ENCODE assay signal across 1 cellular context in the genomic region with DNA sequence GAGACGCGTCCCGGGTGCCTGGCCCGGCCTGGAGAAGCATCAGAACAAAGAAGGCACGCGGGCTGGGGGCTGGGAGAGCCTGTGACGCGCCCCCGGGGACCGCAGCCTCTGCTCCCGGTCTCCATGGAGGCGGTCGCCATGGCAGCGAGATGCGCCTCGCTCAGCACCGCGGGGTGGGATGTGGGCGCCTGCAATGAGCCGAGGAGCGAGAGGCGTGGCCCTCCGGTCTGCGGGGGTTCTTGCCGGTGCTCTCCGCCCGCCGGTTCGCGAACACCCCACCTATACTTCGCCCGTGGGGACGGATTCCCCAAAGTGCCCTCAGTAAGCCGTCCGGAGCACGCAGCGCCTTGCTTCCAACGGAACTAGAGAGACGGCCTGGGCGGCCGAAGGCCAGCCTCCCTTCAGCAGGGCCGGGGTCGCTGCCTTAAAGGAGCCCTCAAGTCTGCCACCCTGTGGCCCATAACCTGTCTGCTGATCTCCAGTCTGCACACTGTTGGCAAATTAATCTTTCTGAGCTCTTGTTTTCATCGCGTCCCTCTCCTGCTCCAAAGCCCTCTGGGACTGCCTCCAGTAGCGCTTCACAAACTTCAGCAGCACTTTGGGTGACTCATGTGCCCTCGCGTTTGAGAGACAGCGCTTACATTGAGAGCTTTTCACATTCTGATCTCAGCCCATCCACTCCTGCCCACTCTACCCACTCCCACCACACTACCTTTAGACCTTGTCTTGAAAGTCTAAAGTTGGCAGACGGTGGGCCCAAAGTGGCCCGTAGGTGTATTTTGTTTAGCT.
TF ChIP-seq lines count a peak whose summit lies in the region.

No MANE protein-coding gene starts in this region.

TF ChIP-seq in K562, 482 proteins besides CTCF, POLR2A, EP300 and RAD21 (continued from another document and continues in another):
- TF ChIP-seq, protein P1, sequence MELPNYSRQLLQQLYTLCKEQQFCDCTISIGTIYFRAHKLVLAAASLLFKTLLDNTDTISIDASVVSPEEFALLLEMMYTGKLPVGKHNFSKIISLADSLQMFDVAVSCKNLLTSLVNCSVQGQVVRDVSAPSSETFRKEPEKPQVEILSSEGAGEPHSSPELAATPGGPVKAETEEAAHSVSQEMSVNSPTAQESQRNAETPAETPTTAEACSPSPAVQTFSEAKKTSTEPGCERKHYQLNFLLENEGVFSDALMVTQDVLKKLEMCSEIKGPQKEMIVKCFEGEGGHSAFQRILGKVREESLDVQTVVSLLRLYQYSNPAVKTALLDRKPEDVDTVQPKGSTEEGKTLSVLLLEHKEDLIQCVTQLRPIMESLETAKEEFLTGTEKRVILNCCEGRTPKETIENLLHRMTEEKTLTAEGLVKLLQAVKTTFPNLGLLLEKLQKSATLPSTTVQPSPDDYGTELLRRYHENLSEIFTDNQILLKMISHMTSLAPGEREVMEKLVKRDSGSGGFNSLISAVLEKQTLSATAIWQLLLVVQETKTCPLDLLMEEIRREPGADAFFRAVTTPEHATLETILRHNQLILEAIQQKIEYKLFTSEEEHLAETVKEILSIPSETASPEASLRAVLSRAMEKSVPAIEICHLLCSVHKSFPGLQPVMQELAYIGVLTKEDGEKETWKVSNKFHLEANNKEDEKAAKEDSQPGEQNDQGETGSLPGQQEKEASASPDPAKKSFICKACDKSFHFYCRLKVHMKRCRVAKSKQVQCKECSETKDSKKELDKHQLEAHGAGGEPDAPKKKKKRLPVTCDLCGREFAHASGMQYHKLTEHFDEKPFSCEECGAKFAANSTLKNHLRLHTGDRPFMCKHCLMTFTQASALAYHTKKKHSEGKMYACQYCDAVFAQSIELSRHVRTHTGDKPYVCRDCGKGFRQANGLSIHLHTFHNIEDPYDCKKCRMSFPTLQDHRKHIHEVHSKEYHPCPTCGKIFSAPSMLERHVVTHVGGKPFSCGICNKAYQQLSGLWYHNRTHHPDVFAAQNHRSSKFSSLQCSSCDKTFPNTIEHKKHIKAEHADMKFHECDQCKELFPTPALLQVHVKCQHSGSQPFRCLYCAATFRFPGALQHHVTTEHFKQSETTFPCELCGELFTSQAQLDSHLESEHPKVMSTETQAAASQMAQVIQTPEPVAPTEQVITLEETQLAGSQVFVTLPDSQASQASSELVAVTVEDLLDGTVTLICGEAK (IDR thresholded peaks at IDR 0.05), result peak; percentile 35; the same call in 1 of the 2 replicates
- TF ChIP-seq, protein P1 (CRISPR knock-in tag; IDR thresholded peaks at IDR 0.05), result no peak
- no peak for TF ChIP-seq DIDO1 (tag; IDR thresholded peaks at IDR 0.05; ENCODE audit: low read depth)
- peak; percentile 90 for TF ChIP-seq RBM22 (IDR thresholded peaks at IDR 0.05; ENCODE audit: low read depth, low read length, poor library complexity, severe bottlenecking)
- peak in 1 of 2 experiments; percentile 2; a peak in 1 of 4 replicates for TF ChIP-seq TEAD1 (CRISPR knock-in tag; IDR thresholded peaks at IDR 0.05)
- peak in 1 of 2 experiments; percentile 85; a peak in 2 of 4 replicates for TF ChIP-seq CSDE1 (IDR thresholded peaks at IDR 0.05)
- TF ChIP-seq ZNF766 (CRISPR knock-in tag; conservative IDR thresholded peaks at IDR 0.05), result no peak
- TF ChIP-seq MXI1 (IDR thresholded peaks at IDR 0.05; ENCODE audit: low read depth, low read length), result peak; percentile 72; the same call in 1 of the 2 replicates
- peak; percentile 74 for TF ChIP-seq CTBP1 (IDR thresholded peaks at IDR 0.05; ENCODE audit: borderline replicate concordance)
- TF ChIP-seq LCOR (CRISPR knock-in tag; IDR thresholded peaks at IDR 0.05), result 0 out of 2 replicates have a peak, but pooled peaks have one; percentile 44
- TF ChIP-seq, protein P2, sequence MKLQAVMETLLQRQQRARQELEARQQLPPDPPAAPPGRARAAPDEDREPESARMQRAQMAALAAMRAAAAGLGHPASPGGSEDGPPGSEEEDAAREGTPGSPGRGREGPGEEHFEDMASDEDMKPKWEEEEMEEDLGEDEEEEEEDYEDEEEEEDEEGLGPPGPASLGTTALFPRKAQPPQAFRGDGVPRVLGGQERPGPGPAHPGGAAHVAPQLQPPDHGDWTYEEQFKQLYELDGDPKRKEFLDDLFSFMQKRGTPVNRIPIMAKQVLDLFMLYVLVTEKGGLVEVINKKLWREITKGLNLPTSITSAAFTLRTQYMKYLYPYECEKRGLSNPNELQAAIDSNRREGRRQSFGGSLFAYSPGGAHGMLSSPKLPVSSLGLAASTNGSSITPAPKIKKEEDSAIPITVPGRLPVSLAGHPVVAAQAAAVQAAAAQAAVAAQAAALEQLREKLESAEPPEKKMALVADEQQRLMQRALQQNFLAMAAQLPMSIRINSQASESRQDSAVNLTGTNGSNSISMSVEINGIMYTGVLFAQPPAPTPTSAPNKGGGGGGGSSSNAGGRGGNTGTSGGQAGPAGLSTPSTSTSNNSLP (IDR thresholded peaks at IDR 0.05; ENCODE audit: borderline replicate concordance, low read depth, low read length), result no peak
- TF ChIP-seq ZNF12 (CRISPR knock-in tag; IDR thresholded peaks at IDR 0.05), result 0 out of 2 replicates have a peak, but pooled peaks have one; percentile 26
- 0 out of 2 replicates have a peak, but pooled peaks have one; percentile 1 for TF ChIP-seq EP400 (IDR thresholded peaks at IDR 0.05)
- TF ChIP-seq, protein P3, sequence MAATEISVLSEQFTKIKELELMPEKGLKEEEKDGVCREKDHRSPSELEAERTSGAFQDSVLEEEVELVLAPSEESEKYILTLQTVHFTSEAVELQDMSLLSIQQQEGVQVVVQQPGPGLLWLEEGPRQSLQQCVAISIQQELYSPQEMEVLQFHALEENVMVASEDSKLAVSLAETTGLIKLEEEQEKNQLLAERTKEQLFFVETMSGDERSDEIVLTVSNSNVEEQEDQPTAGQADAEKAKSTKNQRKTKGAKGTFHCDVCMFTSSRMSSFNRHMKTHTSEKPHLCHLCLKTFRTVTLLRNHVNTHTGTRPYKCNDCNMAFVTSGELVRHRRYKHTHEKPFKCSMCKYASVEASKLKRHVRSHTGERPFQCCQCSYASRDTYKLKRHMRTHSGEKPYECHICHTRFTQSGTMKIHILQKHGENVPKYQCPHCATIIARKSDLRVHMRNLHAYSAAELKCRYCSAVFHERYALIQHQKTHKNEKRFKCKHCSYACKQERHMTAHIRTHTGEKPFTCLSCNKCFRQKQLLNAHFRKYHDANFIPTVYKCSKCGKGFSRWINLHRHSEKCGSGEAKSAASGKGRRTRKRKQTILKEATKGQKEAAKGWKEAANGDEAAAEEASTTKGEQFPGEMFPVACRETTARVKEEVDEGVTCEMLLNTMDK (IDR thresholded peaks at IDR 0.05; ENCODE audit: borderline replicate concordance, insufficient read depth, low read depth, low read length, poor library complexity, severe bottlenecking), result peak; percentile 2
- 0 out of 2 replicates have a peak, but pooled peaks have one; percentile 30 for TF ChIP-seq NR2C2 (CRISPR knock-in tag; IDR thresholded peaks at IDR 0.05)
- no peak; the same call in 1 of the 2 replicates for TF ChIP-seq NR2C2 (tag; IDR thresholded peaks at IDR 0.05)
- no peak for TF ChIP-seq PTBP1 (IDR thresholded peaks at IDR 0.05; ENCODE audit: low read depth, low read length)
- peak; percentile 46 for TF ChIP-seq ETV5 (CRISPR knock-in tag; IDR thresholded peaks at IDR 0.05; ENCODE audit: low read depth)
- 0 out of 4 replicates have a peak, but pooled peaks of 1 of the 2 experiments have one; percentile 34 for TF ChIP-seq HDAC1 (IDR thresholded peaks at IDR 0.05)
- peak; percentile 94 for TF ChIP-seq RFX1 (IDR thresholded peaks at IDR 0.05)
- TF ChIP-seq HDAC2 (IDR thresholded peaks at IDR 0.05), result peak; percentile 78; the same call in 1 of the 2 replicates
- no peak for TF ChIP-seq MBD2 (IDR thresholded peaks at IDR 0.05; ENCODE audit: borderline replicate concordance, low read depth)
- TF ChIP-seq NEUROD1 (IDR thresholded peaks at IDR 0.05; ENCODE audit: borderline replicate concordance, low read depth, low read length, partially characterized antibody), result no peak
- TF ChIP-seq RCOR1 (IDR thresholded peaks at IDR 0.05; ENCODE audit: borderline replicate concordance in 1 of 2, low read depth in 2 of 2, low read length in 2 of 2), result peak in 1 of 2 experiments; percentile 59; a peak in 1 of 4 replicates
- no peak for TF ChIP-seq ZNF507 (tag; conservative IDR thresholded peaks at IDR 0.05)
- TF ChIP-seq, protein P4, sequence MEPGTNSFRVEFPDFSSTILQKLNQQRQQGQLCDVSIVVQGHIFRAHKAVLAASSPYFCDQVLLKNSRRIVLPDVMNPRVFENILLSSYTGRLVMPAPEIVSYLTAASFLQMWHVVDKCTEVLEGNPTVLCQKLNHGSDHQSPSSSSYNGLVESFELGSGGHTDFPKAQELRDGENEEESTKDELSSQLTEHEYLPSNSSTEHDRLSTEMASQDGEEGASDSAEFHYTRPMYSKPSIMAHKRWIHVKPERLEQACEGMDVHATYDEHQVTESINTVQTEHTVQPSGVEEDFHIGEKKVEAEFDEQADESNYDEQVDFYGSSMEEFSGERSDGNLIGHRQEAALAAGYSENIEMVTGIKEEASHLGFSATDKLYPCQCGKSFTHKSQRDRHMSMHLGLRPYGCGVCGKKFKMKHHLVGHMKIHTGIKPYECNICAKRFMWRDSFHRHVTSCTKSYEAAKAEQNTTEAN (CRISPR knock-in tag; IDR thresholded peaks at IDR 0.05), result no peak
- TF ChIP-seq, protein P5, sequence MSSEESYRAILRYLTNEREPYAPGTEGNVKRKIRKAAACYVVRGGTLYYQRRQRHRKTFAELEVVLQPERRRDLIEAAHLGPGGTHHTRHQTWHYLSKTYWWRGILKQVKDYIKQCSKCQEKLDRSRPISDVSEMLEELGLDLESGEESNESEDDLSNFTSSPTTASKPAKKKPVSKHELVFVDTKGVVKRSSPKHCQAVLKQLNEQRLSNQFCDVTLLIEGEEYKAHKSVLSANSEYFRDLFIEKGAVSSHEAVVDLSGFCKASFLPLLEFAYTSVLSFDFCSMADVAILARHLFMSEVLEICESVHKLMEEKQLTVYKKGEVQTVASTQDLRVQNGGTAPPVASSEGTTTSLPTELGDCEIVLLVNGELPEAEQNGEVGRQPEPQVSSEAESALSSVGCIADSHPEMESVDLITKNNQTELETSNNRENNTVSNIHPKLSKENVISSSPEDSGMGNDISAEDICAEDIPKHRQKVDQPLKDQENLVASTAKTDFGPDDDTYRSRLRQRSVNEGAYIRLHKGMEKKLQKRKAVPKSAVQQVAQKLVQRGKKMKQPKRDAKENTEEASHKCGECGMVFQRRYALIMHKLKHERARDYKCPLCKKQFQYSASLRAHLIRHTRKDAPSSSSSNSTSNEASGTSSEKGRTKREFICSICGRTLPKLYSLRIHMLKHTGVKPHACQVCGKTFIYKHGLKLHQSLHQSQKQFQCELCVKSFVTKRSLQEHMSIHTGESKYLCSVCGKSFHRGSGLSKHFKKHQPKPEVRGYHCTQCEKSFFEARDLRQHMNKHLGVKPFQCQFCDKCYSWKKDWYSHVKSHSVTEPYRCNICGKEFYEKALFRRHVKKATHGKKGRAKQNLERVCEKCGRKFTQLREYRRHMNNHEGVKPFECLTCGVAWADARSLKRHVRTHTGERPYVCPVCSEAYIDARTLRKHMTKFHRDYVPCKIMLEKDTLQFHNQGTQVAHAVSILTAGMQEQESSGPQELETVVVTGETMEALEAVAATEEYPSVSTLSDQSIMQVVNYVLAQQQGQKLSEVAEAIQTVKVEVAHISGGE (CRISPR knock-in tag; IDR thresholded peaks at IDR 0.05), result peak in 1 of 3 experiments; percentile 52; a peak in 1 of 6 replicates
- TF ChIP-seq FOXJ3 (CRISPR knock-in tag; IDR thresholded peaks at IDR 0.05), result no peak
- TF ChIP-seq ZFX (CRISPR knock-in tag; IDR thresholded peaks at IDR 0.05), result peak; percentile 61
- no peak for TF ChIP-seq CHD4 (IDR thresholded peaks at IDR 0.05; ENCODE audit: insufficient read depth, insufficient replicate concordance, low read depth, low read length, poor library complexity, severe bottlenecking)
- TF ChIP-seq MTA1 (IDR thresholded peaks at IDR 0.05; ENCODE audit: borderline replicate concordance), result no peak
- TF ChIP-seq KDM1A (IDR thresholded peaks at IDR 0.05), result peak; percentile 80 to 88; a peak in 3 of 4 replicates
- TF ChIP-seq ZNF57 (CRISPR knock-in tag; IDR thresholded peaks at IDR 0.05), result no peak
- TF ChIP-seq, protein P6, sequence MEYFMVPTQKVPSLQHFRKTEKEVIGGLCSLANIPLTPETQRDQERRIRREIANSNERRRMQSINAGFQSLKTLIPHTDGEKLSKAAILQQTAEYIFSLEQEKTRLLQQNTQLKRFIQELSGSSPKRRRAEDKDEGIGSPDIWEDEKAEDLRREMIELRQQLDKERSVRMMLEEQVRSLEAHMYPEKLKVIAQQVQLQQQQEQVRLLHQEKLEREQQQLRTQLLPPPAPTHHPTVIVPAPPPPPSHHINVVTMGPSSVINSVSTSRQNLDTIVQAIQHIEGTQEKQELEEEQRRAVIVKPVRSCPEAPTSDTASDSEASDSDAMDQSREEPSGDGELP (CRISPR knock-in tag; IDR thresholded peaks at IDR 0.05; ENCODE audit: borderline replicate concordance), result no peak
- TF ChIP-seq SRSF7 (optimal IDR thresholded peaks at IDR 0.05; ENCODE audit: low read depth, low read length), result no peak
- TF ChIP-seq, protein P7, sequence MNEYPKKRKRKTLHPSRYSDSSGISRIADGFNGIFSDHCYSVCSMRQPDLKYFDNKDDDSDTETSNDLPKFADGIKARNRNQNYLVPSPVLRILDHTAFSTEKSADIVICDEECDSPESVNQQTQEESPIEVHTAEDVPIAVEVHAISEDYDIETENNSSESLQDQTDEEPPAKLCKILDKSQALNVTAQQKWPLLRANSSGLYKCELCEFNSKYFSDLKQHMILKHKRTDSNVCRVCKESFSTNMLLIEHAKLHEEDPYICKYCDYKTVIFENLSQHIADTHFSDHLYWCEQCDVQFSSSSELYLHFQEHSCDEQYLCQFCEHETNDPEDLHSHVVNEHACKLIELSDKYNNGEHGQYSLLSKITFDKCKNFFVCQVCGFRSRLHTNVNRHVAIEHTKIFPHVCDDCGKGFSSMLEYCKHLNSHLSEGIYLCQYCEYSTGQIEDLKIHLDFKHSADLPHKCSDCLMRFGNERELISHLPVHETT (CRISPR knock-in tag; conservative IDR thresholded peaks at IDR 0.05 in 1 of 2, IDR thresholded peaks at IDR 0.05 in 1 of 2), result no peak; a peak in 1 of 4 replicates
- no peak for TF ChIP-seq TRIM28 (IDR thresholded peaks at IDR 0.05)
